Comparison of ENCODE assay signal across 21 cellular contexts in the genomic region with DNA sequence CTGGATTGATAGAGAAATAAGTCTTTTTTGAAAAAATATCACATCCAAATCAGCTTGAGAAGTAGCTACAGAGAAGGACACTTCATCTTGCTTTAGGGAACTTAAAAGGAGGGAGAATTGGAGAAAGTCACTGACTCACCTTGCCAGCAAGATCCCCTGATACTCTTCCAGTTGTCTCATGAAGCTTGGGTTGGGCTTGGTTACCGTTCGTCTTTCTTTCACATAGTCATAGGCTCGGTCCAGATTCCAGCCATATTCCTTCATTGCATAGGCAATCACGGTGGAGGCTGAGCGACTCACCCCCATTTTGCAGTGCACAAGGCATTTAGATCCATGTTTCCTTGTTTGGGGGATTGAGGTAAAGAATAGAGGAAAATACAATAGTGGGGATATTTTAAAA. TPM values are rescaled to one million over a fixed set of nuclear protein-coding genes. Genes with fewer than 3 reads are reported as not detected.
A peak's percentile ranks its signal among the peaks of the same experiment; 100 is the strongest.
DNase-seq lines count a peak whose midpoint lies in the region; ATAC-seq and TF ChIP-seq lines count a peak whose summit lies in the region.
"Had no signal": no experiment of that assay in that cellular context is flagged by ENCODE, and none has a peak within 500 bp of the region (broad histone marks: within the 10 kb centered on the region; RNA-seq: fewer than 3 reads in every experiment).

No MANE protein-coding gene starts in this region.

- H3K27ac ChIP-seq in left ventricle myocardium inferior (replicated peaks) (peak overlapping the region; percentile 93), psoas muscle (peak overlapping the region; percentile 94)
- H3K27ac ChIP-seq: 22Rv1 had no signal

- WGBS in psoas muscle, 3 donors: 64 to 77% (median 68%) methylated on average over 5 of the region's 5 CpGs

- DNase-seq in activated CD4-positive, alpha-beta T cell treated with anti-CD3 and anti-CD28 coated beads for 36 hours: no peak
- no peak for DNase-seq in activated CD4-positive, alpha-beta T cell treated with anti-CD3 and anti-CD28 coated beads, Interleukin-2, amount 50 U/mL, for 1 hour
- DNase-seq in left ventricle myocardium inferior (no peak), Right ventricle myocardium inferior (ENCODE audit: missing footprints) (no peak), psoas muscle (no peak), NCI-H345 (lab: John Stamatoyannopoulos, UW) (no peak), RPMI8226 (no peak)
- DNase-seq: AML-193, DND-41, HCEC 1CT, Kasumi-1, MG63, NCI-H1048, NCI-H1436, NCI-H1930, NCI-H226, NCI-H526, PC-3 had no signal

- intact Hi-C loops in activated CD4-positive, alpha-beta T cell treated with anti-CD3 and anti-CD28 coated beads for 36 hours (cut with DNase I, micrococcal nuclease): no loop called here
- intact Hi-C loops in left ventricle myocardium inferior (cut with micrococcal nuclease) (loop anchor here (10.0 kb wide), 1 partner anchor 107 kb away; no protein-coding TSS in a partner anchor), Right ventricle myocardium inferior (cut with DNase I) (no loop called here), psoas muscle (cut with DNase I) (loop anchor here in 1 of 2 donors (10.0 kb wide), 1 partner anchor 57 kb away; no protein-coding TSS in a partner anchor)

- H3K4me3 ChIP-seq in left ventricle myocardium inferior: no peak overlapping the region
- H3K4me3 ChIP-seq in psoas muscle: no peak overlapping the region
- H3K4me3 ChIP-seq: MG63 had no signal

- peak overlapping the region; percentile 32 for H3K27ac Mint-ChIP-seq in activated CD4-positive, alpha-beta T cell treated with anti-CD3 and anti-CD28 coated beads for 36 hours

- H3K36me3 ChIP-seq in left ventricle myocardium inferior: peaks cover 51% of the 10 kb centered on the region
- H3K36me3 ChIP-seq in psoas muscle (ENCODE audit: insufficient read depth in 1 of 2, low read depth in 1 of 2): peaks cover 0 to 70% of the 10 kb centered on the region in 2 donors
- H3K36me3 ChIP-seq: MG63 had no signal

- H3K4me1 ChIP-seq in left ventricle myocardium inferior (peaks cover 49% of the 10 kb centered on the region), psoas muscle (peaks cover 40% of the 10 kb centered on the region)

- no peak for ATAC-seq in activated CD4-positive, alpha-beta T cell treated with anti-CD3 and anti-CD28 coated beads for 36 hours
- ATAC-seq in Right ventricle myocardium inferior (no peak), psoas muscle (no peak), HG02885 (IDR thresholded peaks at IDR 0.05; ENCODE audit: poor library complexity, unreplicated experiment) (no peak)
- ATAC-seq: PC-3 had no signal

- H3K27me3 ChIP-seq in left ventricle myocardium inferior (ENCODE audit: low read depth) (no peaks in the 10 kb centered on the region), psoas muscle (ENCODE audit: insufficient read depth in 3 of 3, low read length in 2 of 3) (no peaks in the 10 kb centered on the region)
- H3K27me3 ChIP-seq: MG63 had no signal

- H3K9me3 ChIP-seq in left ventricle myocardium inferior (replicated peaks): no peaks in the 10 kb centered on the region
- no peaks in the 10 kb centered on the region for H3K9me3 ChIP-seq in psoas muscle
- H3K9me3 ChIP-seq: MG63 had no signal

- H3K36me3 Mint-ChIP-seq in activated CD4-positive, alpha-beta T cell treated with anti-CD3 and anti-CD28 coated beads for 36 hours (ENCODE audit: low read depth): peaks cover 33% of the 10 kb centered on the region

- no peak overlapping the region for H3K4me3 Mint-ChIP-seq in activated CD4-positive, alpha-beta T cell treated with anti-CD3 and anti-CD28 coated beads for 36 hours
- H3K4me3 Mint-ChIP-seq: CD14-positive monocyte had no signal

- peaks cover 14% of the 10 kb centered on the region for H3K4me1 Mint-ChIP-seq in activated CD4-positive, alpha-beta T cell treated with anti-CD3 and anti-CD28 coated beads for 36 hours
- H3K4me1 Mint-ChIP-seq: CD14-positive monocyte had no signal

- POLR2A ChIA-PET in activated CD4-positive, alpha-beta T cell treated with anti-CD3 and anti-CD28 coated beads for 36 hours (lab: Charles Lee): no interaction called here

- CTCF ChIA-PET in activated CD4-positive, alpha-beta T cell treated with anti-CD3 and anti-CD28 coated beads for 36 hours (lab: Charles Lee): interaction anchor here (0.6 to 1.7 kb wide), 6 partner anchors 8 to 282 kb away, joined by 3 to 8 read pairs (median 4); a partner anchor contains a TSS

- H3K9me3 Mint-ChIP-seq in activated CD4-positive, alpha-beta T cell treated with anti-CD3 and anti-CD28 coated beads for 36 hours (ENCODE audit: low read depth): no peaks in the 10 kb centered on the region

- TF ChIP-seq CTCF in left ventricle myocardium inferior (IDR thresholded peaks at IDR 0.05; ENCODE audit: borderline replicate concordance) (no peak), psoas muscle (IDR thresholded peaks at IDR 0.05) (no peak)

- H3K27me3 Mint-ChIP-seq in activated CD4-positive, alpha-beta T cell treated with anti-CD3 and anti-CD28 coated beads for 36 hours: no peaks in the 10 kb centered on the region

RNA-seq across cellular contexts. Expression of a gene that starts 25.3 kb away (rescaled TPM):
- 10 to 100 TPM; 13.9 to 14.2 TPM for total RNA-seq in activated CD4-positive, alpha-beta T cell treated with anti-CD3 and anti-CD28 coated beads for 36 hours
- total RNA-seq in left ventricle myocardium inferior: 101 TPM
- total RNA-seq in Right ventricle myocardium inferior: 93.2 TPM
- 100 to 1,000 TPM; 478 to 710 (median 557) TPM for total RNA-seq in psoas muscle
- polyA plus RNA-seq in psoas muscle: 100 to 1,000 TPM; 182 to 495 (median 236) TPM
- polyA plus RNA-seq: CD14-positive monocyte had no signal

RNA-seq across cellular contexts. Expression of a gene that starts 55.1 kb away (rescaled TPM):
- total RNA-seq in activated CD4-positive, alpha-beta T cell treated with anti-CD3 and anti-CD28 coated beads for 36 hours: 10 to 100 TPM; 17.3 to 20.2 TPM
- total RNA-seq in left ventricle myocardium inferior (5.9 TPM), Right ventricle myocardium inferior (9.2 TPM), psoas muscle (10 to 100 TPM in 1 of 4 donors, 1 to 10 TPM in 3; 6.4 to 14.8 (median 6.8) TPM)
- polyA plus RNA-seq in psoas muscle: 10 to 100 TPM in 1 of 3 donors, 1 to 10 TPM in 2; 5.4 to 10.7 (median 9.7) TPM
- polyA plus RNA-seq: CD14-positive monocyte had no signal

RNA-seq across cellular contexts. Expression of a gene that starts 58.6 kb away (rescaled TPM):
- total RNA-seq in activated CD4-positive, alpha-beta T cell treated with anti-CD3 and anti-CD28 coated beads for 36 hours: 10 to 100 TPM; 60.5 to 74.1 TPM
- total RNA-seq in left ventricle myocardium inferior (31.9 TPM), Right ventricle myocardium inferior (33.0 TPM), psoas muscle (10 to 100 TPM; 26.4 to 39.4 (median 31.5) TPM)
- 10 to 100 TPM; 24.3 to 46.0 (median 35.2) TPM for polyA plus RNA-seq in psoas muscle
